9 cellular contexts compared by ENCODE assay signal in the genomic region with DNA sequence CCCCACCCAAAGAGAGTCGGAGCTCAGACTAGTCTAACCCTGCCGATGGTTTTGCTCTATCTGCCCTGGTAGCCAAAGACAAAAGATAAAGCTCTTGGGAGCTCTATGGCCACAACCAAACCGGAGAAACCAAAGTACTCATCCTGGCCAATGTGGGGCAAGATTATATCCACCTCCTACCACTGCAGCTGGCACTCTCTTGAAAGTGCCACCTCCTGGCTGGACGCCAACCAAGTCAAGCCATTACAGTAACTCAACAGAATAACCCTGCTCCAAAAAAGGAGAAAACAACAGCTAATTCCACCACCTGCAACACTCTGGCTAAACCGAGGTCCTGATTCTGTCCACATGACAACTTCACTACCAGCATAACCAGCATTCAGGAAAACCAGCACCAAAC.
"Had no signal": no experiment of that assay in that cellular context is flagged by ENCODE, and none has a peak within 500 bp of the region (broad histone marks: within the 10 kb centered on the region; RNA-seq: fewer than 3 reads in every experiment).

No MANE protein-coding gene starts in this region.

- H3K4me2 ChIP-seq: GM23338, KMS-11 had no signal

- H3K4me3 ChIP-seq: GM23338 had no signal

- H3K27ac ChIP-seq: HL-60, KMS-11 had no signal

- H2AFZ ChIP-seq: GM23338 had no signal

- ATAC-seq: GM23338 had no signal

- H3K9ac ChIP-seq: KMS-11 had no signal

- DNase-seq: H9, HCEC 1CT, KBM-7 had no signal

- FAIRE-seq: H1, H54, HepG2 had no signal
